ENCODE assay signal across 7 cellular contexts in genomic region chr14:20662968-20663731, GRCh38.
DNase-seq lines count a peak whose midpoint lies in the region; ATAC-seq and TF ChIP-seq lines count a peak whose summit lies in the region.

No MANE protein-coding gene starts in this region.

- no peaks in the 10 kb centered on the region for H3K9me3 Mint-ChIP-seq in nephron progenitor cell
- H3K9me3 Mint-ChIP-seq in stimulated activated naive CD8-positive, alpha-beta T cell treated with anti-CD3 and anti-CD28 coated beads, Interleukin-15, amount 100 ng/mL, for 72 hours: peaks cover 0 to under 1% of the 10 kb centered on the region in 2 donors

- DNase-seq in NOMO-1 treated with DMSO at 0.1 percent for 48 hours (lab: John Stamatoyannopoulos, UW; ENCODE audit: unreplicated experiment) (peak; percentile 78), fibroblast of gingiva (ENCODE audit: low read depth) (peak; percentile 82), nephron progenitor cell (peak; percentile 67)
- peak; percentile 94 for DNase-seq in activated CD8-positive, alpha-beta memory T cell treated with anti-CD3 and anti-CD28 coated beads, Interleukin-2, amount 50 U/mL, for 48 hours
- DNase-seq in stimulated activated naive CD8-positive, alpha-beta T cell treated with anti-CD3 and anti-CD28 coated beads, Interleukin-15, amount 100 ng/mL, for 72 hours: peak; percentile 72 to 90

- peaks cover 90% of the 10 kb centered on the region for H3K27me3 Mint-ChIP-seq in nephron progenitor cell (ENCODE audit: low read depth, poor library complexity)
- H3K27me3 Mint-ChIP-seq in stimulated activated naive CD8-positive, alpha-beta T cell treated with anti-CD3 and anti-CD28 coated beads, Interleukin-15, amount 100 ng/mL, for 72 hours: peaks cover 52% of the 10 kb centered on the region

- TF ChIP-seq CTCF in nephron progenitor cell (IDR thresholded peaks at IDR 0.05): peak; percentile 23

- H3K4me1 Mint-ChIP-seq in nephron progenitor cell: peaks cover 11% of the 10 kb centered on the region
- peaks cover 42% of the 10 kb centered on the region for H3K4me1 Mint-ChIP-seq in stimulated activated naive CD8-positive, alpha-beta T cell treated with anti-CD3 and anti-CD28 coated beads, Interleukin-15, amount 100 ng/mL, for 72 hours

- ATAC-seq in GM18498 (IDR thresholded peaks at IDR 0.05; ENCODE audit: unreplicated experiment) (peak; percentile 57), HG02981 (IDR thresholded peaks at IDR 0.05; ENCODE audit: unreplicated experiment) (peak; percentile 60)
- peak; percentile 91 for ATAC-seq in stimulated activated naive CD8-positive, alpha-beta T cell treated with anti-CD3 and anti-CD28 coated beads, Interleukin-15, amount 100 ng/mL, for 72 hours

- peak overlapping the region; percentile 90 for H3K4me3 Mint-ChIP-seq in nephron progenitor cell
- H3K4me3 Mint-ChIP-seq in stimulated activated naive CD8-positive, alpha-beta T cell treated with anti-CD3 and anti-CD28 coated beads, Interleukin-15, amount 100 ng/mL, for 72 hours: peak overlapping the region; percentile 87 to 88

- no peaks in the 10 kb centered on the region for H3K36me3 Mint-ChIP-seq in nephron progenitor cell (ENCODE audit: low read depth)

- no peak overlapping the region for H3K27ac Mint-ChIP-seq in nephron progenitor cell
- peak overlapping the region in 1 of 2 donors; percentile 89 for H3K27ac Mint-ChIP-seq in stimulated activated naive CD8-positive, alpha-beta T cell treated with anti-CD3 and anti-CD28 coated beads, Interleukin-15, amount 100 ng/mL, for 72 hours

Comparison
In these comparisons a context has a peak if more than half of its experiments do, and no peak if none do; other contexts are left out.
1. Peak in every context shown above with its lines: DNase-seq and ATAC-seq.